Comparison of ENCODE assay signal across 8 cellular contexts in genomic region chr9:124941689-124942561, GRCh38. TPM values are rescaled to one million over a fixed set of nuclear protein-coding genes. Genes with fewer than 3 reads are reported as not detected.
DNase-seq lines count a peak whose midpoint lies in the region; ATAC-seq and TF ChIP-seq lines count a peak whose summit lies in the region.

No MANE protein-coding gene starts in this region.

- ATAC-seq in HG03139 (IDR thresholded peaks at IDR 0.05; ENCODE audit: unreplicated experiment), result peak; percentile 17
- peak; percentile 32 to 35 for ATAC-seq in activated naive CD4-positive, alpha-beta T cell treated with anti-CD3 and anti-CD28 coated beads, Interleukin-2, amount 50 U/mL, for 72 hours
- peak; percentile 56 to 63 for ATAC-seq in upper lobe of left lung (ENCODE audit: low FRiP score in 2 of 2)

- DNase-seq in NCI-H2227 (lab: John Stamatoyannopoulos, UW; ENCODE audit: unreplicated experiment) (peak; percentile 47), NCI-H2227 treated with DMSO at 0.1 percent for 48 hours (lab: John Stamatoyannopoulos, UW) (no peak), SK-MEL-5 (ENCODE audit: low read depth, low spot score) (peak; percentile 36), cardiac muscle cell (ENCODE audit: low read depth in 1 of 2, low spot score in 1 of 2) (peak; percentile 70), trophoblast cell (peak; percentile 23 to 56), upper lobe of left lung (peak in 1 of 2 donors; percentile 74)
- DNase-seq in activated naive CD4-positive, alpha-beta T cell treated with anti-CD3 and anti-CD28 coated beads, Interleukin-2, amount 50 U/mL, for 72 hours (ENCODE audit: low spot score in 2 of 2), result peak; percentile 55 to 60

- peak overlapping the region; percentile 67 for H2BK120ac ChIP-seq in trophoblast cell (ENCODE audit: insufficient read depth, low read length, poor library complexity)

- H3K4me3 ChIP-seq in cardiac muscle cell (peak overlapping the region; percentile 65), trophoblast cell (ENCODE audit: low read depth, low read length) (peak overlapping the region; percentile 83), upper lobe of left lung (peak overlapping the region; percentile 59 to 85 (median 80))

- H2BK5ac ChIP-seq in trophoblast cell (ENCODE audit: low read depth, low read length, poor library complexity), result no peak overlapping the region

- in situ Hi-C loops in SK-MEL-5 (cut with HindIII; ENCODE audit: low pct_unique_long_range_greater_than_20kb, low sequenced_read_pairs), result loop anchor here (25.0 kb wide), 1 partner anchor 120 kb away; no protein-coding TSS in a partner anchor

- H2AK5ac ChIP-seq in trophoblast cell (ENCODE audit: low read length), result peak overlapping the region; percentile 20

- H3K9me3 Mint-ChIP-seq in activated naive CD4-positive, alpha-beta T cell treated with anti-CD3 and anti-CD28 coated beads, Interleukin-2, amount 50 U/mL, for 72 hours, result no peaks in the 10 kb centered on the region

- TF ChIP-seq EP300 in upper lobe of left lung (IDR thresholded peaks at IDR 0.05), result no peak

- H4K8ac ChIP-seq in trophoblast cell (ENCODE audit: low read depth, low read length), result peak overlapping the region; percentile 94

- peak overlapping the region; percentile 75 for H4K12ac ChIP-seq in trophoblast cell (ENCODE audit: low read depth, low read length)

- H3K36me3 Mint-ChIP-seq in activated naive CD4-positive, alpha-beta T cell treated with anti-CD3 and anti-CD28 coated beads, Interleukin-2, amount 50 U/mL, for 72 hours, result peaks cover 13 to 35% of the 10 kb centered on the region in 2 donors

- peak overlapping the region; percentile 78 for H3K14ac ChIP-seq in trophoblast cell (ENCODE audit: low read length)

- peaks cover 10% of the 10 kb centered on the region for H3K79me1 ChIP-seq in trophoblast cell (ENCODE audit: low read length)

- no peak for TF ChIP-seq POLR2A in upper lobe of left lung (IDR thresholded peaks at IDR 0.05)

- H3K4ac ChIP-seq in trophoblast cell (ENCODE audit: low read depth, low read length), result no peak overlapping the region

- peaks cover 8% of the 10 kb centered on the region for H3K79me2 ChIP-seq in trophoblast cell (ENCODE audit: control insufficient read depth, insufficient read depth, low read length, poor library complexity)

- peak overlapping the region; percentile 86 for H3K9ac ChIP-seq in trophoblast cell (ENCODE audit: low read length)

- H3K36me3 ChIP-seq in cardiac muscle cell (peaks cover 6% of the 10 kb centered on the region), trophoblast cell (ENCODE audit: control insufficient read depth in 1 of 2, insufficient read depth in 2 of 2, low read length in 2 of 2) (peaks cover 0 to 3% of the 10 kb centered on the region in 2 experiments), upper lobe of left lung (peaks cover 0 to 17% (median 0%) of the 10 kb centered on the region in 4 donors)

- H3K23ac ChIP-seq in trophoblast cell (ENCODE audit: low read length), result no peak overlapping the region

- H3K27ac ChIP-seq in cardiac muscle cell, result peak overlapping the region; percentile 98
- peak overlapping the region; percentile 80 for H3K27ac ChIP-seq in trophoblast cell (ENCODE audit: low read depth, low read length)
- peak overlapping the region; percentile 95 to 98 (median 96) for H3K27ac ChIP-seq in upper lobe of left lung

- peak overlapping the region; percentile 63 for H3K18ac ChIP-seq in trophoblast cell (ENCODE audit: low read length)

- H3K9me3 ChIP-seq in cardiac muscle cell (ENCODE audit: low read depth) (no peaks in the 10 kb centered on the region), trophoblast cell (ENCODE audit: insufficient read depth, low read depth, low read length) (no peaks in the 10 kb centered on the region), upper lobe of left lung (no peaks in the 10 kb centered on the region)

- TF ChIP-seq CTCF in cardiac muscle cell (IDR thresholded peaks at IDR 0.05; ENCODE audit: low read depth, low read length) (peak; percentile 10), upper lobe of left lung (IDR thresholded peaks at IDR 0.05) (no peak)

- H2AFZ ChIP-seq in trophoblast cell (ENCODE audit: insufficient read depth, low read length, poor library complexity), result peak overlapping the region; percentile 70

- peak overlapping the region; percentile 88 for H4K91ac ChIP-seq in trophoblast cell (ENCODE audit: low read depth, low read length)

- no peak overlapping the region for H2BK12ac ChIP-seq in trophoblast cell (ENCODE audit: low read length)

- peak overlapping the region; percentile 73 for H3K4me2 ChIP-seq in trophoblast cell (ENCODE audit: low read length)

- no peaks in the 10 kb centered on the region for H3K27me3 ChIP-seq in cardiac muscle cell
- no peaks in the 10 kb centered on the region for H3K27me3 ChIP-seq in trophoblast cell (ENCODE audit: insufficient read depth, low read length)
- H3K27me3 ChIP-seq in upper lobe of left lung, result no peaks in the 10 kb centered on the region

- WGBS in trophoblast cell (ENCODE audit: extremely low coverage, insufficient coverage, insufficient read length), result no CpG with 5 or more reads among the region's 30 CpGs
- 15 to 19% methylated on average over 23 to 30 of the region's 30 CpGs for WGBS in upper lobe of left lung, 2 donors

- H3K4me1 ChIP-seq in cardiac muscle cell (ENCODE audit: low read depth), result peaks cover 19% of the 10 kb centered on the region
- peaks cover 0 to 5% of the 10 kb centered on the region in 2 experiments for H3K4me1 ChIP-seq in trophoblast cell (ENCODE audit: control insufficient read depth in 1 of 2, insufficient read depth in 2 of 2, low read length in 2 of 2)
- H3K4me1 ChIP-seq in upper lobe of left lung, result peaks cover 11 to 22% (median 13%) of the 10 kb centered on the region in 4 donors

- H3K27ac Mint-ChIP-seq in activated naive CD4-positive, alpha-beta T cell treated with anti-CD3 and anti-CD28 coated beads, Interleukin-2, amount 50 U/mL, for 72 hours, result peak overlapping the region; percentile 90 to 99

RNA-seq across cellular contexts. Expression of gene GOLGA1, which starts 1.0 kb away (rescaled TPM):
- total RNA-seq in SK-MEL-5 (2014; rRNA removed; shearing (Covaris generic)), result 25.1 and 25.9 TPM in 2 replicates
- polyA plus RNA-seq in SK-MEL-5 (2015; cell fraction: cytosol; rRNA removed), result 23.7 and 28.2 TPM in 2 replicates
- 59.7 and 70.2 TPM in 2 replicates for polyA plus RNA-seq in SK-MEL-5 (2015; cell fraction: nucleus; rRNA removed)
- total RNA-seq in activated naive CD4-positive, alpha-beta T cell treated with anti-CD3 and anti-CD28 coated beads, Interleukin-2, amount 50 U/mL, for 72 hours, result 10 to 100 TPM; 22.5 to 22.7 TPM
- 16.2 and 21.1 TPM in 2 replicates for total RNA-seq in cardiac muscle cell
- 13.5 and 15.0 TPM in 2 replicates for polyA plus RNA-seq in cardiac muscle cell
- polyA plus RNA-seq in trophoblast cell (2013), result 7.7 and 7.8 TPM in 2 replicates
- total RNA-seq in upper lobe of left lung, result 10 to 100 TPM; 15.5 to 53.4 (median 19.8) TPM
